1 cellular context compared by ENCODE assay signal in the genomic region with DNA sequence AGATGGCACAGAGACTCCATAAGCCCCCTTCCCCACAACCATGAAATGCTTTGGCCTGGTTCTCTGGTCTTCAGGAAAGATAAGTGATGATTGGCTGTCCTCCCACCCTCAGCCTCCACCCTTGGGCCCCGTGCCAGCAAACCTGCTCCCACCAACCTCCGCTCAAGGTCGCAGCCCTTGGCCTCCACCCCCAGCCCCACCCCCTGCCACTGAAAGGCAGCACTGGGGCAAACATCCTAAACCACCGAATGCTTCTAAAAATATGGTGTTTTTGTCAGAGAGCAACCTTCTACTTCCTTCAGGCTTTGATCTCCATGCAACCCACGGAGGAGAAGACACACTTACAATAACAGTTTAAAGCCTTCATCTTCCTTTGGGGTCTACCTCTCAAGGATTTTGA.
TF ChIP-seq lines count a peak whose summit lies in the region.

No MANE protein-coding gene starts in this region.

TF ChIP-seq in H1, 55 proteins besides CTCF, POLR2A, EP300 and RAD21:
- TF ChIP-seq TAF7 (optimal IDR thresholded peaks at IDR 0.05; ENCODE audit: borderline replicate concordance, low read depth, low read length): no peak
TF ChIP-seq in H1: peak in this region for 0.
